Comparison of ENCODE assay signal across 20 cellular contexts in genomic region chr11:61862714-61863547, GRCh38. TPM values are rescaled to one million over a fixed set of nuclear protein-coding genes. Genes with fewer than 3 reads are reported as not detected.
"Had no signal": no experiment of that assay in that cellular context is flagged by ENCODE, and none has a peak within 500 bp of the region (broad histone marks: within the 10 kb centered on the region; RNA-seq: fewer than 3 reads in every experiment).

No MANE protein-coding gene starts in this region.

- H3K4me1 Mint-ChIP-seq: activated naive CD4-positive, alpha-beta T cell treated with anti-CD3 and anti-CD28 coated beads, Interleukin-2, amount 50 U/mL, for 24 hours had no signal

- H3K9me3 Mint-ChIP-seq: activated naive CD4-positive, alpha-beta T cell treated with anti-CD3 and anti-CD28 coated beads, Interleukin-2, amount 50 U/mL, for 24 hours; activated T-cell treated with anti-CD3 and anti-CD28 coated beads, Interleukin-2, amount 50 U/mL, for 72 hours; effector memory CD8-positive, alpha-beta T cell; nephron progenitor cell; stimulated activated naive CD8-positive, alpha-beta T cell treated with anti-CD3 and anti-CD28 coated beads, Interleukin-15, Interleukin-2, amounts not matched to agents 100 ng/mL and 50 ng/mL, for 24 hours had no signal

- H3K36me3 ChIP-seq: transverse colon, uterus had no signal

- H3K4me3 Mint-ChIP-seq: activated naive CD4-positive, alpha-beta T cell treated with anti-CD3 and anti-CD28 coated beads, Interleukin-2, amount 50 U/mL, for 24 hours; activated T-cell treated with anti-CD3 and anti-CD28 coated beads, Interleukin-2, amount 50 U/mL, for 72 hours; effector memory CD8-positive, alpha-beta T cell; nephron progenitor cell; stimulated activated naive CD8-positive, alpha-beta T cell treated with anti-CD3 and anti-CD28 coated beads, Interleukin-15, Interleukin-2, amounts not matched to agents 100 ng/mL and 50 ng/mL, for 24 hours had no signal

- H3K36me3 Mint-ChIP-seq: activated naive CD4-positive, alpha-beta T cell treated with anti-CD3 and anti-CD28 coated beads, Interleukin-2, amount 50 U/mL, for 24 hours had no signal

- H3K4me1 ChIP-seq: transverse colon, uterus had no signal

- ATAC-seq: activated T-cell treated with anti-CD3 and anti-CD28 coated beads, Interleukin-2, amount 50 U/mL, for 72 hours; effector memory CD8-positive, alpha-beta T cell had no signal

- H3K27ac ChIP-seq: epithelial cell of prostate, transverse colon, uterus, WERI-Rb-1 had no signal

- H3K27me3 Mint-ChIP-seq: activated naive CD4-positive, alpha-beta T cell treated with anti-CD3 and anti-CD28 coated beads, Interleukin-2, amount 50 U/mL, for 24 hours; effector memory CD8-positive, alpha-beta T cell; stimulated activated naive CD8-positive, alpha-beta T cell treated with anti-CD3 and anti-CD28 coated beads, Interleukin-15, Interleukin-2, amounts not matched to agents 100 ng/mL and 50 ng/mL, for 24 hours had no signal

- H3K4me3 ChIP-seq: transverse colon, uterus had no signal

- H3K27me3 ChIP-seq: transverse colon, uterus had no signal

- H3K27ac Mint-ChIP-seq: activated naive CD4-positive, alpha-beta T cell treated with anti-CD3 and anti-CD28 coated beads, Interleukin-2, amount 50 U/mL, for 24 hours; activated T-cell treated with anti-CD3 and anti-CD28 coated beads, Interleukin-2, amount 50 U/mL, for 72 hours; effector memory CD8-positive, alpha-beta T cell; nephron progenitor cell; stimulated activated naive CD8-positive, alpha-beta T cell treated with anti-CD3 and anti-CD28 coated beads, Interleukin-15, Interleukin-2, amounts not matched to agents 100 ng/mL and 50 ng/mL, for 24 hours had no signal

- H3K9me3 ChIP-seq: transverse colon, uterus had no signal

- DNase-seq: activated CD4-positive, alpha-beta T cell treated with anti-CD3 and anti-CD28 coated beads for 1 hour; activated CD4-positive, alpha-beta T cell treated with anti-CD3 and anti-CD28 coated beads, Interleukin-2, amount 50 U/mL, for 4 hours; activated effector memory CD4-positive, alpha-beta T cell treated with anti-CD3 and anti-CD28 coated beads, Interleukin-2, amount 50 U/mL, for 16 hours; activated T-cell treated with anti-CD3 and anti-CD28 coated beads, Interleukin-2, amount 50 U/mL, for 72 hours; amniotic stem cell; effector memory CD8-positive, alpha-beta T cell; foreskin fibroblast; hippocampal formation; islet precursor cell; midbrain; nephron progenitor cell; nucleus accumbens; transverse colon; uterus; WERI-Rb-1 had no signal

RNA-seq across cellular contexts. Expression of gene RAB3IL1, which starts 54.4 kb away (rescaled TPM):
- total RNA-seq: activated CD8-positive, alpha-beta memory T cell treated with anti-CD3 and anti-CD28 coated beads for 36 hours; T-helper 2 cell treated with Interferon-gamma antibody and Interleukin-4, amounts not matched to agents 100 ng/mL and 5 ng/mL, for 36 hours had no signal
